ENCODE assay signal across 11 cellular contexts in genomic region chr11:101848262-101848661, GRCh38.
A peak's percentile ranks its signal among the peaks of the same experiment; 100 is the strongest.
DNase-seq lines count a peak whose midpoint lies in the region; ATAC-seq, FAIRE-seq and TF ChIP-seq lines count a peak whose summit lies in the region.
"Had no signal": no experiment of that assay in that cellular context is flagged by ENCODE, and none has a peak within 500 bp of the region (broad histone marks: within the 10 kb centered on the region; RNA-seq: fewer than 3 reads in every experiment).

No MANE protein-coding gene starts in this region.

- POLR2A ChIA-PET in A549 (lab: Yijun Ruan, JAX) = no interaction called here

- H3K4me1 ChIP-seq in A549 (no peaks in the 10 kb centered on the region), adipocyte (ENCODE audit: control insufficient read depth, insufficient read depth, low read length) (no peaks in the 10 kb centered on the region)

- no peak overlapping the region for H3K9ac ChIP-seq in adipocyte (ENCODE audit: low read length)

- TF ChIP-seq CTCF in A549 (IDR thresholded peaks at IDR 0.05) = peak; percentile 43; the same call in 1 of the 3 replicates
- TF ChIP-seq CTCF in GM12865 (IDR thresholded peaks at IDR 0.05; ENCODE audit: insufficient read depth, low read depth, low read length, missing control alignments) = no peak

- FAIRE-seq in A549 (lab: Jason Lieb, UNC) (no peak), islet of Langerhans (lab: Jason Lieb, UNC) (peak; percentile 99)

- no peak for TF ChIP-seq POLR2A in A549 (IDR thresholded peaks at IDR 0.05; ENCODE audit: low read length)

- no peaks in the 10 kb centered on the region for H3K36me3 ChIP-seq in adipocyte (ENCODE audit: control insufficient read depth, insufficient read depth, low read length, severe bottlenecking)

- H3K27ac ChIP-seq in A549 = no peak overlapping the region

- TF ChIP-seq RAD21 in A549 (conservative IDR thresholded peaks at IDR 0.05 in 1 of 2, IDR thresholded peaks at IDR 0.05 in 1 of 2) = peak; percentile 67 to 82

- H3K4me2 ChIP-seq in A549 = no peak overlapping the region

- H3K9me3 ChIP-seq in A549 = 0 out of 3 replicates have a peak, but pooled peaks cover 4% of the 10 kb centered on the region
- peaks cover 3% of the 10 kb centered on the region for H3K9me3 ChIP-seq in adipocyte (ENCODE audit: control insufficient read depth, low read length)

- under 1% methylated on average over 2 of the region's 2 CpGs for WGBS in A549 (ENCODE audit: missing lambda C conversion rate)

- DNase-seq in A549 (ENCODE audit: low read depth in 1 of 2, low spot score in 1 of 2) = peak in 1 of 2 experiments; percentile 16
- peak; percentile 9 for DNase-seq in GM12865 (ENCODE audit: low read depth)
- peak; percentile 85 for DNase-seq in adipocyte (ENCODE audit: low read depth)
- DNase-seq in nucleus accumbens (lab: John Stamatoyannopoulos, UW) = no peak
- DNase-seq: activated effector memory CD4-positive, alpha-beta T cell treated with anti-CD3 and anti-CD28 coated beads, Interleukin-2, amount 50 U/mL, for 16 hours; GDM1 had no signal

- CTCF ChIA-PET in A549 (lab: Yijun Ruan, JAX) = interaction anchor here (0.8 to 4.0 kb wide), 13 partner anchors 8 to 823 kb away, joined by 3 to 71 read pairs (median 4); no protein-coding TSS in a partner anchor

- TF ChIP-seq EP300 in A549 (IDR thresholded peaks at IDR 0.05) = no peak

- no peak overlapping the region for H3K4me3 ChIP-seq in A549
- no peak overlapping the region for H3K4me3 ChIP-seq in GM12865 (ENCODE audit: low read depth, low read length)
- H3K4me3 ChIP-seq in adipocyte (ENCODE audit: low read length) = no peak overlapping the region

- ATAC-seq in A549 (no peak), HG02852 (IDR thresholded peaks at IDR 0.05; ENCODE audit: unreplicated experiment) (no peak), GM21423 (IDR thresholded peaks at IDR 0.05; ENCODE audit: unreplicated experiment) (no peak), HG02610 (IDR thresholded peaks at IDR 0.05; ENCODE audit: unreplicated experiment) (no peak)
- ATAC-seq: sciatic nerve had no signal

- no peaks in the 10 kb centered on the region for H3K27me3 ChIP-seq in adipocyte (replicated peaks; ENCODE audit: control insufficient read depth, insufficient read depth, low read length)

TF ChIP-seq in A549, 52 proteins besides CTCF, POLR2A, EP300 and RAD21:
- TF ChIP-seq SREBF2 (IDR thresholded peaks at IDR 0.05) (no peak), KDM1A (IDR thresholded peaks at IDR 0.05; ENCODE audit: low read depth) (no peak), SMC3 (IDR thresholded peaks at IDR 0.05) (peak; percentile 88), FOSL2 (IDR thresholded peaks at IDR 0.05) (no peak), FOSL2 (CRISPR knock-in tag; IDR thresholded peaks at IDR 0.05) (no peak)
TF ChIP-seq in A549: peak in this region for 1.

Comparison
In these comparisons a context has a peak if more than half of its experiments do, and no peak if none do; other contexts are left out.
1. DNase-seq: peak in GM12865 (single experiment) and adipocyte (single experiment); none in nucleus accumbens (0 of 56).